Comparison of ENCODE assay signal across 1 cellular context in genomic region chr16:24983023-24983422, GRCh38.
TF ChIP-seq lines count a peak whose summit lies in the region.

No MANE protein-coding gene starts in this region.

TF ChIP-seq in HepG2, 621 proteins besides CTCF, POLR2A, EP300 and RAD21:
- peak; percentile 21; the same call in 1 of the 2 replicates for TF ChIP-seq ZBTB33 (CRISPR knock-in tag; IDR thresholded peaks at IDR 0.05)
